Comparison of ENCODE assay signal across 9 cellular contexts in genomic region chr21:33478182-33478581, GRCh38. TPM values are rescaled to one million over a fixed set of nuclear protein-coding genes. Genes with fewer than 3 reads are reported as not detected.
DNase-seq lines count a peak whose midpoint lies in the region; ATAC-seq, FAIRE-seq and TF ChIP-seq lines count a peak whose summit lies in the region.
"Had no signal": no experiment of that assay in that cellular context is flagged by ENCODE, and none has a peak within 500 bp of the region (broad histone marks: within the 10 kb centered on the region; RNA-seq: fewer than 3 reads in every experiment).

No MANE protein-coding gene starts in this region.

- peak overlapping the region; percentile 96 to 99 for H3K27ac ChIP-seq in right atrium auricular region
- H3K27ac ChIP-seq in vagina = peak overlapping the region; percentile 3

- H3K27me3 ChIP-seq in right atrium auricular region = no peaks in the 10 kb centered on the region
- no peaks in the 10 kb centered on the region for H3K27me3 ChIP-seq in mononuclear cell (ENCODE audit: insufficient read depth, low read length)
- H3K27me3 ChIP-seq in vagina = no peaks in the 10 kb centered on the region

- H3K36me3 Mint-ChIP-seq in brain = peaks cover 23% of the 10 kb centered on the region

- no peak for FAIRE-seq in RCC 7860 (lab: Jason Lieb, UNC)

- peaks cover 3 to 6% (median 5%) of the 10 kb centered on the region in 5 experiments for H3K9me3 Mint-ChIP-seq in brain

- peaks cover 7% of the 10 kb centered on the region for H3K27me3 Mint-ChIP-seq in brain

- H3K4me1 ChIP-seq in right atrium auricular region (peaks cover 0 to 17% of the 10 kb centered on the region in 2 donors), mononuclear cell (ENCODE audit: insufficient read depth, low read length) (peaks cover 17% of the 10 kb centered on the region), vagina (peaks cover 22% of the 10 kb centered on the region)

- peak overlapping the region; percentile 6 to 87 (median 77) for H3K27ac Mint-ChIP-seq in brain

- DNase-seq in right atrium auricular region (ENCODE audit: low spot score) (no peak), Right ventricle myocardium inferior (ENCODE audit: missing footprints) (no peak), vagina (ENCODE audit: extremely low spot score in 2 of 2) (no peak), 8988T (no peak), RCC 7860 (ENCODE audit: low spot score) (no peak)
- DNase-seq: cerebellar nuclear complex had no signal

- no peak for TF ChIP-seq POLR2A in vagina (IDR thresholded peaks at IDR 0.05)

- ATAC-seq in Right ventricle myocardium inferior (no peak), HG03571 (IDR thresholded peaks at IDR 0.05; ENCODE audit: unreplicated experiment) (no peak)

- no peak for TF ChIP-seq CTCF in right atrium auricular region (IDR thresholded peaks at IDR 0.05)
- TF ChIP-seq CTCF in brain (conservative IDR thresholded peaks at IDR 0.05) = no peak
- no peak for TF ChIP-seq CTCF in vagina (IDR thresholded peaks at IDR 0.05)

- H3K4me3 ChIP-seq in right atrium auricular region (peak overlapping the region; percentile 94 to 96), mononuclear cell (ENCODE audit: low read length) (peak overlapping the region; percentile 84), vagina (peak overlapping the region; percentile 66 to 87)

- peaks cover 31% of the 10 kb centered on the region for H3K4me1 Mint-ChIP-seq in brain

- intact Hi-C loops in Right ventricle myocardium inferior (cut with DNase I) (loop anchor here (2.0 kb wide), 1 partner anchor 65 kb away; the partner anchor contains the start of genes GART and SON), vagina (cut with DNase I) (no loop called here)

- peak overlapping the region; percentile 89 to 97 (median 90) for H3K4me3 Mint-ChIP-seq in brain

- no peaks in the 10 kb centered on the region for H3K36me3 ChIP-seq in right atrium auricular region
- H3K36me3 ChIP-seq in vagina = no peaks in the 10 kb centered on the region

- H3K9me3 ChIP-seq in right atrium auricular region = no peaks in the 10 kb centered on the region
- no peaks in the 10 kb centered on the region for H3K9me3 ChIP-seq in mononuclear cell (ENCODE audit: low read depth, low read length)
- no peaks in the 10 kb centered on the region for H3K9me3 ChIP-seq in vagina

RNA-seq across cellular contexts. Expression of gene TMEM50B, which starts 1.6 kb away (rescaled TPM):
- total RNA-seq in right atrium auricular region = 10 to 100 TPM; 31.1 to 41.0 TPM
- total RNA-seq in Right ventricle myocardium inferior = 35.1 TPM
- polyA plus RNA-seq in brain (ENCODE audit: insufficient read depth, low read depth, low replicate concordance) = 18.8 TPM
- 50.5 TPM for total RNA-seq in mononuclear cell
- total RNA-seq in vagina = 42.5 TPM

RNA-seq across cellular contexts. Expression of gene DNAJC28, which starts 13.3 kb away (rescaled TPM):
- 1 to 10 TPM; 3.0 to 4.5 TPM for total RNA-seq in right atrium auricular region
- total RNA-seq in Right ventricle myocardium inferior = 7.6 TPM
- polyA plus RNA-seq in brain (ENCODE audit: insufficient read depth, low read depth, low replicate concordance) = 0.85 TPM
- total RNA-seq in mononuclear cell = not detected
- total RNA-seq in vagina = 1.5 TPM
